Comparison of ENCODE assay signal across 8 cellular contexts in genomic region chr2:119760876-119761275, GRCh38. TPM values are rescaled to one million over a fixed set of nuclear protein-coding genes. Genes with fewer than 3 reads are reported as not detected.
DNase-seq lines count a peak whose midpoint lies in the region; ATAC-seq and TF ChIP-seq lines count a peak whose summit lies in the region.

No MANE protein-coding gene starts in this region.

- TF ChIP-seq CTCF in LNCaP clone FGC (IDR thresholded peaks at IDR 0.05; ENCODE audit: control insufficient read depth, extremely low read depth, insufficient read depth) (no peak), brain microvascular endothelial cell (IDR thresholded peaks at IDR 0.05; ENCODE audit: low read depth, low read length, missing control alignments) (no peak)

- H4K91ac ChIP-seq in mesenchymal stem cell (ENCODE audit: low read length), result no peak overlapping the region

- no peaks in the 10 kb centered on the region for H3K9me3 ChIP-seq in mesenchymal stem cell (ENCODE audit: control insufficient read depth, low read length)

- H2BK12ac ChIP-seq in mesenchymal stem cell (ENCODE audit: low read length in 2 of 2), result no peak overlapping the region

- 6% methylated on average over 5 of the region's 5 CpGs for WGBS in mesenchymal stem cell

- no peak overlapping the region for H3K18ac ChIP-seq in mesenchymal stem cell (ENCODE audit: low read depth in 1 of 2, low read length in 2 of 2)

- H3K14ac ChIP-seq in mesenchymal stem cell (ENCODE audit: low read length in 2 of 2), result no peak overlapping the region

- DNase-seq in G401 (ENCODE audit: low spot score), result peak; percentile 48
- no peak for DNase-seq in LNCaP clone FGC (ENCODE audit: low read depth)
- DNase-seq in brain microvascular endothelial cell, result no peak
- peak; percentile 57 for DNase-seq in mesenchymal stem cell
- no peak for DNase-seq in NCI-H1436 treated with DMSO at 0.1 percent for 48 hours (lab: John Stamatoyannopoulos, UW)
- DNase-seq in NCI-H1048 (lab: John Stamatoyannopoulos, UW), result no peak
- no peak for DNase-seq in NCI-H226

- no peak overlapping the region for H2BK15ac ChIP-seq in mesenchymal stem cell (ENCODE audit: low read depth, poor library complexity, severe bottlenecking)

- peak overlapping the region; percentile 58 for H3K4me2 ChIP-seq in mesenchymal stem cell (ENCODE audit: low read length, poor library complexity, severe bottlenecking)

- no peak overlapping the region for H2AFZ ChIP-seq in mesenchymal stem cell (ENCODE audit: low read depth, low read length)

- H3K4me3 ChIP-seq in LNCaP clone FGC (ENCODE audit: low read depth, low read length) (peak overlapping the region; percentile 74), brain microvascular endothelial cell (ENCODE audit: low read depth, low read length) (peak overlapping the region; percentile 87), mesenchymal stem cell (ENCODE audit: insufficient read depth in 1 of 2, low read depth in 1 of 2, low read length in 2 of 2) (peak overlapping the region in 1 of 2 experiments; percentile 95)

- H3K27me3 ChIP-seq in brain microvascular endothelial cell (replicated peaks) (no peaks in the 10 kb centered on the region), mesenchymal stem cell (ENCODE audit: control insufficient read depth in 1 of 2, insufficient read depth in 1 of 2, low read length in 2 of 2) (no peaks in the 10 kb centered on the region)

- peaks cover 3% of the 10 kb centered on the region for H3K4me1 ChIP-seq in mesenchymal stem cell (ENCODE audit: control insufficient read depth, insufficient read depth, low read depth, low read length)

- H3K9ac ChIP-seq in mesenchymal stem cell (ENCODE audit: low read length), result peak overlapping the region; percentile 95

- in situ Hi-C loops in G401 (cut with HindIII; ENCODE audit: low sequenced_read_pairs), result no loop called here
- in situ Hi-C loops in brain microvascular endothelial cell (cut with HindIII; ENCODE audit: low pct_ligation_motif_present, low sequenced_read_pairs), result no loop called here

- H3K36me3 ChIP-seq in brain microvascular endothelial cell (replicated peaks) (no peaks in the 10 kb centered on the region), mesenchymal stem cell (ENCODE audit: control insufficient read depth in 1 of 2, insufficient read depth in 2 of 2, low read depth in 1 of 2, low read length in 2 of 2) (no peaks in the 10 kb centered on the region)

- no peak overlapping the region for H3K23ac ChIP-seq in mesenchymal stem cell (ENCODE audit: low read length in 2 of 2)

- H4K8ac ChIP-seq in mesenchymal stem cell (ENCODE audit: low read length), result no peak overlapping the region

- ATAC-seq in GM18517 (IDR thresholded peaks at IDR 0.05; ENCODE audit: unreplicated experiment), result no peak

- no peak overlapping the region for H2BK120ac ChIP-seq in mesenchymal stem cell (ENCODE audit: low read depth, low read length)

- no peak overlapping the region for H2AK5ac ChIP-seq in mesenchymal stem cell (ENCODE audit: low read length, severe bottlenecking)

- H3K79me1 ChIP-seq in mesenchymal stem cell (replicated peaks; ENCODE audit: low read length, poor library complexity, severe bottlenecking), result peaks cover 3% of the 10 kb centered on the region

- H3K27ac ChIP-seq in brain microvascular endothelial cell, result no peak overlapping the region
- H3K27ac ChIP-seq in mesenchymal stem cell (ENCODE audit: low read length, poor library complexity, severe bottlenecking), result no peak overlapping the region

- H3K4ac ChIP-seq in mesenchymal stem cell (ENCODE audit: low read depth in 1 of 2, low read length in 2 of 2), result no peak overlapping the region

- H2BK5ac ChIP-seq in mesenchymal stem cell (ENCODE audit: low read depth, low read length, poor library complexity, severe bottlenecking), result no peak overlapping the region

RNA-seq across cellular contexts. Expression of gene PTPN4, which starts 1.2 kb away (rescaled TPM):
- total RNA-seq in G401 (2014; rRNA removed; shearing (Covaris generic)), result 14.0 and 33.9 TPM in 2 replicates
- polyA plus RNA-seq in mesenchymal stem cell (2013, experiment 1 of 2), result 6.4 TPM
- polyA plus RNA-seq in mesenchymal stem cell (2013, experiment 2 of 2), result 7.1 TPM

Comparison
In these comparisons a context has a peak if more than half of its experiments do, and no peak if none do; other contexts are left out.
1. DNase-seq: peak in G401 (single experiment) and mesenchymal stem cell (single experiment); none in LNCaP clone FGC (single experiment), brain microvascular endothelial cell (single experiment), NCI-H1436 treated with DMSO at 0.1 percent for 48 hours (single experiment), NCI-H1048 (single experiment) and NCI-H226 (single experiment).